ENCODE assay signal across 21 cellular contexts in genomic region chr6:94680672-94681212, GRCh38.
DNase-seq lines count a peak whose midpoint lies in the region; ATAC-seq and TF ChIP-seq lines count a peak whose summit lies in the region.
"Had no signal": no experiment of that assay in that cellular context is flagged by ENCODE, and none has a peak within 500 bp of the region (broad histone marks: within the 10 kb centered on the region; RNA-seq: fewer than 3 reads in every experiment).

No MANE protein-coding gene starts in this region.

- H3K27ac Mint-ChIP-seq in GM23338: peak overlapping the region; percentile 12; the same call in 1 of the 2 replicates
- H3K27ac Mint-ChIP-seq: CD4-positive, CD25-positive, alpha-beta regulatory T cell had no signal

- H3K4ac ChIP-seq in neuronal stem cell (ENCODE audit: low read length): no peak overlapping the region

- no peaks in the 10 kb centered on the region for H3K9me2 ChIP-seq in GM23338 (ENCODE audit: insufficient read depth)

- no peaks in the 10 kb centered on the region for H4K20me1 ChIP-seq in GM23338 (replicated peaks; ENCODE audit: insufficient read depth)

- no peaks in the 10 kb centered on the region for H3K9me3 Mint-ChIP-seq in GM23338

- intact Hi-C loops in sigmoid colon (cut with DNase I) (no loop called here), ovary (cut with DNase I) (loop anchor here in 1 of 4 donors (10.0 kb wide), 1 partner anchor 1344 kb away; no protein-coding TSS in a partner anchor)

- H2BK12ac ChIP-seq in neuronal stem cell (ENCODE audit: low read length): no peak overlapping the region

- H2AK5ac ChIP-seq in neuronal stem cell (ENCODE audit: low read depth, low read length): no peak overlapping the region

- H3K27ac ChIP-seq in GM23338 (ENCODE audit: low read depth) (no peak overlapping the region), neuronal stem cell (replicated peaks; ENCODE audit: low read length) (no peak overlapping the region), sigmoid colon (no peak overlapping the region), ovary (no peak overlapping the region)
- H3K27ac ChIP-seq: A549, HL-60, SJCRH30 had no signal

- no peak overlapping the region for H3K18ac ChIP-seq in neuronal stem cell (ENCODE audit: low read length)

- H2BK120ac ChIP-seq in neuronal stem cell (ENCODE audit: low read depth, low read length): no peak overlapping the region

- H3K27me3 ChIP-seq in GM23338 (ENCODE audit: insufficient read depth) (no peaks in the 10 kb centered on the region), neuronal stem cell (ENCODE audit: control insufficient read depth in 3 of 3, insufficient read depth in 3 of 3, low read depth in 1 of 3, low read length in 3 of 3) (no peaks in the 10 kb centered on the region), sigmoid colon (no peaks in the 10 kb centered on the region), ovary (no peaks in the 10 kb centered on the region)
- H3K27me3 ChIP-seq: SJCRH30 had no signal

- H3K36me3 ChIP-seq in GM23338 (ENCODE audit: insufficient read depth) (no peaks in the 10 kb centered on the region), neuronal stem cell (replicated peaks in 1 of 2; ENCODE audit: control insufficient read depth in 2 of 2, insufficient read depth in 2 of 2, low read length in 2 of 2) (no peaks in the 10 kb centered on the region), sigmoid colon (no peaks in the 10 kb centered on the region), ovary (no peaks in the 10 kb centered on the region)
- H3K36me3 ChIP-seq: SJCRH30 had no signal

- no peak overlapping the region for H2BK5ac ChIP-seq in neuronal stem cell (ENCODE audit: low read length)

- no peak overlapping the region for H4K8ac ChIP-seq in neuronal stem cell (ENCODE audit: low read depth, low read length)

- ATAC-seq in GM23338: no peak
- ATAC-seq: A549 had no signal

- H3K23ac ChIP-seq in neuronal stem cell (ENCODE audit: low read depth, low read length, poor library complexity): no peak overlapping the region

- no peak for DNase-seq in GM23338 (ENCODE audit: low spot score)
- DNase-seq in NCI-H146 (lab: John Stamatoyannopoulos, UW): peak; percentile 97
- DNase-seq in NCI-H748 (lab: John Stamatoyannopoulos, UW; ENCODE audit: unreplicated experiment): peak; percentile 61
- no peak for DNase-seq in neuronal stem cell (ENCODE audit: low spot score)
- DNase-seq in sigmoid colon: no peak
- no peak for DNase-seq in pons (ENCODE audit: low spot score)
- no peak for DNase-seq in central memory CD4-positive, alpha-beta T cell
- DNase-seq in ovary: no peak
- DNase-seq: CD4-positive, CD25-positive, alpha-beta regulatory T cell; DMS79; H7; KBM-7; MM.1S; NCI-H1048; NCI-H1436 treated with DMSO at 0.1 percent for 48 hours; NCI-H2029 treated with DMSO at 0.1 percent for 48 hours; NCI-H510A treated with DMSO at 0.1 percent for 48 hours; OCI-M1; SJCRH30 had no signal

- no peaks in the 10 kb centered on the region for H3K79me2 ChIP-seq in GM23338 (replicated peaks; ENCODE audit: insufficient read depth)

- no peaks in the 10 kb centered on the region for H3K79me1 ChIP-seq in neuronal stem cell (ENCODE audit: low read depth, low read length)

- H2AFZ ChIP-seq in GM23338 (no peak overlapping the region), neuronal stem cell (ENCODE audit: low read length) (peak overlapping the region; percentile 33)

- H3K4me1 ChIP-seq in GM23338 (ENCODE audit: insufficient read depth) (no peaks in the 10 kb centered on the region), neuronal stem cell (ENCODE audit: control insufficient read depth in 2 of 2, insufficient read depth in 1 of 2, low read depth in 1 of 2, low read length in 2 of 2) (no peaks in the 10 kb centered on the region), sigmoid colon (no peaks in the 10 kb centered on the region), ovary (ENCODE audit: insufficient read depth) (no peaks in the 10 kb centered on the region)
- H3K4me1 ChIP-seq: A549, SJCRH30 had no signal

- H3K27me3 Mint-ChIP-seq in GM23338 (ENCODE audit: insufficient read depth, low read depth, poor library complexity): peaks cover 1% of the 10 kb centered on the region
- H3K27me3 Mint-ChIP-seq: CD4-positive, CD25-positive, alpha-beta regulatory T cell had no signal

- no peak overlapping the region for H3K14ac ChIP-seq in neuronal stem cell (ENCODE audit: low read length)

- H3F3A ChIP-seq in GM23338 (replicated peaks; ENCODE audit: low read depth): no peaks in the 10 kb centered on the region

- no CpG with 5 or more reads among the region's 1 CpG for WGBS in neuronal stem cell (ENCODE audit: extremely low coverage in 2 of 2, insufficient read length in 2 of 2, insufficient replicate concordance in 1 of 2), 2 donors
- 62 to 84% methylated on average over 1 of the region's 1 CpG for WGBS in sigmoid colon, 2 donors
- 58 to 89% (median 70%) methylated on average over 1 of the region's 1 CpG for WGBS in ovary, 3 donors

- no peak overlapping the region for H3K4me2 ChIP-seq in GM23338
- no peak overlapping the region for H3K4me2 ChIP-seq in neuronal stem cell (ENCODE audit: insufficient read depth, low read length, poor library complexity, severe bottlenecking)
- H3K4me2 ChIP-seq: A549 had no signal

- H4K91ac ChIP-seq in neuronal stem cell (ENCODE audit: low read depth, low read length, poor library complexity): no peak overlapping the region

- H3K9me3 ChIP-seq in neuronal stem cell (replicated peaks in 1 of 2; ENCODE audit: control insufficient read depth in 2 of 2, insufficient read depth in 1 of 2, low read depth in 1 of 2, low read length in 2 of 2): no peaks in the 10 kb centered on the region
- no peaks in the 10 kb centered on the region for H3K9me3 ChIP-seq in sigmoid colon
- no peaks in the 10 kb centered on the region for H3K9me3 ChIP-seq in ovary
- H3K9me3 ChIP-seq: A549, SJCRH30 had no signal

- peaks cover 4% of the 10 kb centered on the region; the same call in 1 of the 3 replicates for H3K4me1 Mint-ChIP-seq in GM23338
- H3K4me1 Mint-ChIP-seq: CD4-positive, CD25-positive, alpha-beta regulatory T cell had no signal

- TF ChIP-seq CTCF in GM23338 (conservative IDR thresholded peaks at IDR 0.05; ENCODE audit: low read depth in 2 of 2) (no peak), sigmoid colon (IDR thresholded peaks at IDR 0.05) (no peak), ovary (IDR thresholded peaks at IDR 0.05) (no peak)

- H2BK15ac ChIP-seq in neuronal stem cell (ENCODE audit: low read length): no peak overlapping the region

- H3K9ac ChIP-seq in neuronal stem cell (ENCODE audit: low read depth, low read length, poor library complexity): no peak overlapping the region

- TF ChIP-seq EP300 in sigmoid colon (IDR thresholded peaks at IDR 0.05) (no peak), ovary (IDR thresholded peaks at IDR 0.05) (no peak)

- no peaks in the 10 kb centered on the region for H3K36me3 Mint-ChIP-seq in GM23338 (ENCODE audit: low read depth)
- H3K36me3 Mint-ChIP-seq: CD4-positive, CD25-positive, alpha-beta regulatory T cell had no signal

- H3K4me3 ChIP-seq in GM23338 (no peak overlapping the region), neuronal stem cell (ENCODE audit: low read length in 2 of 2) (no peak overlapping the region), sigmoid colon (no peak overlapping the region), ovary (no peak overlapping the region)
- H3K4me3 ChIP-seq: A549, SJCRH30 had no signal

- TF ChIP-seq POLR2A in sigmoid colon (IDR thresholded peaks at IDR 0.05) (no peak), ovary (IDR thresholded peaks at IDR 0.05) (no peak)

- no peak overlapping the region for H3K4me3 Mint-ChIP-seq in GM23338
- H3K4me3 Mint-ChIP-seq: CD4-positive, CD25-positive, alpha-beta regulatory T cell had no signal

TF ChIP-seq in GM23338, 12 proteins besides CTCF, POLR2A, EP300 and RAD21 (continues in another document):
- TF ChIP-seq STAT1 (IDR thresholded peaks at IDR 0.05; ENCODE audit: unreplicated experiment): no peak
- TF ChIP-seq ZNF331 (CRISPR knock-in tag; IDR thresholded peaks at IDR 0.05; ENCODE audit: low read depth): no peak
- TF ChIP-seq ZNF114 (CRISPR knock-in tag; IDR thresholded peaks at IDR 0.05): no peak
- TF ChIP-seq REST (IDR thresholded peaks at IDR 0.05; ENCODE audit: unreplicated experiment): no peak
- no peak for TF ChIP-seq POLR2AphosphoS5 (IDR thresholded peaks at IDR 0.05; ENCODE audit: low read depth)

Comparison
In these comparisons a context has a peak if more than half of its experiments do, and no peak if none do; other contexts are left out.
1. DNase-seq: peak in NCI-H146 (single experiment) and NCI-H748 (single experiment); none in GM23338 (single experiment), neuronal stem cell (single experiment), sigmoid colon (single experiment), pons (single experiment), central memory CD4-positive, alpha-beta T cell (single experiment) and ovary (0 of 5).